In genomic region chr7:138002096-138002827, GRCh38 we compare ENCODE assay signal across 8 cellular contexts. TPM values are rescaled to one million over a fixed set of nuclear protein-coding genes. Genes with fewer than 3 reads are reported as not detected.
DNase-seq lines count a peak whose midpoint lies in the region; ATAC-seq, FAIRE-seq and TF ChIP-seq lines count a peak whose summit lies in the region.

No MANE protein-coding gene starts in this region.

- H3K4me3 ChIP-seq in AG04450 (ENCODE audit: low read depth, low read length) = peak overlapping the region; percentile 97
- H3K4me3 ChIP-seq in small intestine (ENCODE audit: low read depth in 1 of 2, low read length in 2 of 2) = peak overlapping the region; percentile 67 to 75

- H3K4me3 Mint-ChIP-seq in WTC11 = peak overlapping the region; percentile 96

- DNase-seq in AG04450 (ENCODE audit: low read depth, low spot score) = peak; percentile 100
- DNase-seq in NCI-H2227 (lab: John Stamatoyannopoulos, UW; ENCODE audit: unreplicated experiment) = peak; percentile 100
- peak; percentile 99 for DNase-seq in WTC11 (ENCODE audit: low spot score)
- DNase-seq in caudate nucleus (lab: John Stamatoyannopoulos, UW) = peak; percentile 87 to 100 (median 99)
- DNase-seq in iPS-NIHi7 (ENCODE audit: extremely low spot score) = peak; percentile 96
- DNase-seq in small intestine = peak; percentile 100

- no peaks in the 10 kb centered on the region for H3K36me3 ChIP-seq in small intestine (ENCODE audit: control insufficient read depth in 2 of 2, insufficient read depth in 2 of 2, low read length in 2 of 2)

- CTCF ChIA-PET in AG04450 (lab: Charles Lee) = interaction anchor here (0.6 to 11.4 kb wide), 54 partner anchors 9 to 737 kb away, joined by 3 to 365 read pairs (median 4); no protein-coding TSS in a partner anchor
- CTCF ChIA-PET in WTC11 (lab: Charles Lee) = interaction anchor here (0.6 to 2.4 kb wide), 40 partner anchors 8 to 737 kb away, joined by 3 to 13 read pairs (median 4); no protein-coding TSS in a partner anchor

- ATAC-seq in GM18873 (IDR thresholded peaks at IDR 0.05; ENCODE audit: low FRiP score, unreplicated experiment) = peak; percentile 94
- peak; percentile 97 for ATAC-seq in HG03175 (IDR thresholded peaks at IDR 0.05; ENCODE audit: unreplicated experiment)
- peak; percentile 94 for ATAC-seq in WTC11

- H3K27me3 Mint-ChIP-seq in WTC11 (ENCODE audit: low read depth) = no peaks in the 10 kb centered on the region

- H3K27ac ChIP-seq in AG04450 (ENCODE audit: low read depth, low read length) (peak overlapping the region; percentile 99), caudate nucleus (ENCODE audit: low read depth, low read length) (peak overlapping the region; percentile 92), small intestine (ENCODE audit: low read depth in 1 of 2, low read length in 1 of 2) (peak overlapping the region; percentile 94 to 97)

- H3K4me1 Mint-ChIP-seq in WTC11 = peaks cover 30% of the 10 kb centered on the region

- WGBS in small intestine, 3 donors = 3% methylated on average over 28 of the region's 28 CpGs

- peaks cover 5% of the 10 kb centered on the region; the same call in 1 of the 2 replicates for H3K36me3 Mint-ChIP-seq in WTC11

- peak overlapping the region; percentile 97 for H3K27ac Mint-ChIP-seq in WTC11

- H3K27me3 ChIP-seq in AG04450 (ENCODE audit: control insufficient read depth, insufficient read depth, low read length) (no peaks in the 10 kb centered on the region), small intestine (ENCODE audit: control insufficient read depth in 2 of 2, insufficient read depth in 2 of 2, low read length in 2 of 2) (no peaks in the 10 kb centered on the region)

- H3K4me1 ChIP-seq in small intestine (ENCODE audit: control insufficient read depth in 2 of 2, insufficient read depth in 1 of 2, low read depth in 1 of 2, low read length in 1 of 2) = peaks cover 6 to 8% of the 10 kb centered on the region in 2 donors

- POLR2A ChIA-PET in AG04450 (lab: Yijun Ruan, JAX) (interaction anchor here (0.6 to 1.8 kb wide), 5 partner anchors 10 to 94 kb away, joined by 3 to 15 read pairs (median 7); no protein-coding TSS in a partner anchor), WTC11 (lab: Charles Lee) (interaction anchor here (0.6 to 2.0 kb wide), 4 partner anchors 35 to 712 kb away, joined by 3 to 5 read pairs (median 3); no protein-coding TSS in a partner anchor)

- H3K9me3 ChIP-seq in AG04450 (ENCODE audit: control insufficient read depth, insufficient read depth, low read length) (peaks cover 4% of the 10 kb centered on the region; the same call in 1 of the 2 replicates), small intestine (ENCODE audit: control insufficient read depth, low read depth) (no peaks in the 10 kb centered on the region)

- no peaks in the 10 kb centered on the region for H3K9me3 Mint-ChIP-seq in WTC11

- FAIRE-seq in small intestine (lab: Jason Lieb, UNC) = peak; percentile 91

- TF ChIP-seq CTCF in AG04450 (IDR thresholded peaks at IDR 0.05; ENCODE audit: low read depth, low read length) = peak; percentile 87
- TF ChIP-seq CTCF in WTC11 (IDR thresholded peaks at IDR 0.05) = peak; percentile 75

TF ChIP-seq in WTC11, 78 proteins besides CTCF, POLR2A, EP300 and RAD21:
- TF ChIP-seq TEAD1 (CRISPR knock-in tag; IDR thresholded peaks at IDR 0.05) (peak; percentile 58; the same call in 1 of the 2 replicates), CREM (CRISPR knock-in tag; IDR thresholded peaks at IDR 0.05) (peak; percentile 48; the same call in 1 of the 2 replicates), NFYB (CRISPR knock-in tag; conservative IDR thresholded peaks at IDR 0.05; ENCODE audit: low read depth) (peak; percentile 88), PRDM15 (CRISPR knock-in tag; IDR thresholded peaks at IDR 0.05) (no peak)

RNA-seq across cellular contexts. Expression of gene CREB3L2, which starts 0.4 kb away (rescaled TPM):
- 53.5 and 57.8 TPM in 2 replicates for polyA plus RNA-seq in AG04450 (2011; rRNA removed)
- 96.0 and 121 TPM in 2 replicates for polyA minus RNA-seq in AG04450 (2011; rRNA and poly(A)+ RNA removed)
- total RNA-seq in WTC11 (2021) = 48.1 to 60.6 TPM (median 52.1 TPM) in 3 replicates
- 10 to 100 TPM in 2 of 3 donors, 1 to 10 TPM in 1; 8.9 to 11.7 (median 11.0) TPM for polyA plus RNA-seq in small intestine

Comparison
In these comparisons a context has a peak if more than half of its experiments do, and no peak if none do; other contexts are left out.
1. Peak in every context shown above with its lines: DNase-seq, ATAC-seq, H3K4me3 ChIP-seq and H3K27ac ChIP-seq.